ENCODE assay signal across 15 cellular contexts in genomic region chr5:10688651-10689171, GRCh38.
"Had no signal": no experiment of that assay in that cellular context is flagged by ENCODE, and none has a peak within 500 bp of the region (broad histone marks: within the 10 kb centered on the region; RNA-seq: fewer than 3 reads in every experiment).

No MANE protein-coding gene starts in this region.

- H3K9me3 Mint-ChIP-seq: activated naive CD4-positive, alpha-beta T cell treated with anti-CD3 and anti-CD28 coated beads for 36 hours; naive thymus-derived CD4-positive, alpha-beta T cell had no signal

- H3K9me3 ChIP-seq: ascending aorta, esophagus muscularis mucosa, left lung, mucosa of descending colon, neutrophil, stomach, testis had no signal

- H3K27ac Mint-ChIP-seq: activated naive CD4-positive, alpha-beta T cell treated with anti-CD3 and anti-CD28 coated beads for 36 hours; naive thymus-derived CD4-positive, alpha-beta T cell had no signal

- H3K4me2 ChIP-seq: hepatocyte had no signal

- H3K4me1 ChIP-seq: ascending aorta, esophagus muscularis mucosa, left lung, stomach, testis had no signal

- ATAC-seq: left lung had no signal

- H3K4me3 Mint-ChIP-seq: activated naive CD4-positive, alpha-beta T cell treated with anti-CD3 and anti-CD28 coated beads for 36 hours; naive thymus-derived CD4-positive, alpha-beta T cell had no signal

- H3K4me3 ChIP-seq: ascending aorta, esophagus muscularis mucosa, hepatocyte, left lung, mucosa of descending colon, stomach, testis had no signal

- FAIRE-seq: endometrium had no signal

- DNase-seq: activated T-cell treated with anti-CD3 and anti-CD28 coated beads for 4 hours; islet precursor cell; mammary epithelial cell; mucosa of descending colon; naive thymus-derived CD4-positive, alpha-beta T cell; stomach; testis had no signal

- H2AFZ ChIP-seq: hepatocyte had no signal

- H3K27me3 ChIP-seq: ascending aorta, esophagus muscularis mucosa, hepatocyte, left lung, neutrophil, stomach, testis had no signal

- H3K27ac ChIP-seq: ascending aorta, esophagus muscularis mucosa, hepatocyte, left lung, neutrophil, stomach, testis, VCaP had no signal

- H3K27me3 Mint-ChIP-seq: naive thymus-derived CD4-positive, alpha-beta T cell had no signal
